8 cellular contexts compared by ENCODE assay signal in the genomic region with DNA sequence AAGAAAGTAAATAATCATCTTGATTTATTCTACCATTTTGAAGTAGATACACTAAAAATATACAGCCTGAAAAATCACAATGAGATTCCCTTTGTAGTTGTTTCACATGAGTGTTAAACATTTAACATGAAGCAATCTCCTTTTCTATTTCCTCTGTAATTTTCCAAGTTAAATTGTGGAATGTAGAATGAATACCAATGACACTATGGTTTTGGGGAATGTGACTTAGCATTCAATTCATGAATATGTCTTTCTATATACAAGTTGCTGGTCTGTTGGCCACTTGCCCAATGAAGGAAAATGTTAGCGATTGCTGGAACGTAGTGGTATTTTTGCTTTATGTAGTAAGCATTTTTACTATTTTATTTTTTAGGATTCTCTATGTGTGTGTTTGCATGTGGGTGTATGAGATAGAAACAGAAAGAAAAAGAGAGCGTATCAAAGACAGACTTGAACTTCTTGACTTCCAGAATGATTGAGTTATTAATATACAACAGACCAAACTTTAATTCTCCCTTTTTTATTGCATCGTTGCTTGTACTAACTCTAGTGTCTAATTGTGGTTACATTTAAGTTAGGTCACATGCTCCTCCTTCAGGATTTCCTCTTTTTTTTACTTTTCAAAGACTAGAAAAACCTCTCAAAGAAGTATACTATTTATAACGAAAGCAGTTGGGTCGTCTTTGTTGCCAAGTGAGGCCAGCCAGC. TPM values are rescaled to one million over a fixed set of nuclear protein-coding genes. Genes with fewer than 3 reads are reported as not detected.
DNase-seq lines count a peak whose midpoint lies in the region; ATAC-seq and TF ChIP-seq lines count a peak whose summit lies in the region.

No MANE protein-coding gene starts in this region.

- H3F3A ChIP-seq in SU-DHL-6 (ENCODE audit: insufficient read depth) = no peaks in the 10 kb centered on the region

- peak overlapping the region; percentile 2 for H3K4me2 ChIP-seq in SU-DHL-6 (ENCODE audit: low read depth, low read length, poor library complexity, severe bottlenecking)

- no peaks in the 10 kb centered on the region for H3K9me2 ChIP-seq in SU-DHL-6 (replicated peaks; ENCODE audit: insufficient read depth, low read length)

- intact Hi-C loops in right cardiac atrium (cut with DNase I) = no loop called here

- WGBS in right cardiac atrium = 22% methylated on average over 6 of the region's 6 CpGs

- no peak overlapping the region for H3K27ac ChIP-seq in SU-DHL-6 (ENCODE audit: low read depth, low read length)
- H3K27ac ChIP-seq in right cardiac atrium (ENCODE audit: low read length) = peak overlapping the region; percentile 12

- peaks cover 2% of the 10 kb centered on the region for H3K4me1 ChIP-seq in right cardiac atrium (ENCODE audit: control insufficient read depth, insufficient read depth, low read length)

- no peak for TF ChIP-seq CTCF in SU-DHL-6 (IDR thresholded peaks at IDR 0.05; ENCODE audit: insufficient read depth, low read length, poor library complexity, severe bottlenecking)

- H3K9ac ChIP-seq in SU-DHL-6 (ENCODE audit: low read length) = no peak overlapping the region

- H3K27me3 ChIP-seq in SU-DHL-6 (ENCODE audit: low read length) = no peaks in the 10 kb centered on the region
- no peaks in the 10 kb centered on the region for H3K27me3 ChIP-seq in right cardiac atrium (ENCODE audit: control insufficient read depth, insufficient read depth)

- H3K9me3 ChIP-seq in SU-DHL-6 (ENCODE audit: insufficient read depth, low read length) = no peaks in the 10 kb centered on the region
- H3K9me3 ChIP-seq in right cardiac atrium (ENCODE audit: control insufficient read depth, low read length) = no peaks in the 10 kb centered on the region

- H3K4me3 ChIP-seq in SU-DHL-6 (ENCODE audit: insufficient read depth, low read length, poor library complexity, severe bottlenecking) (no peak overlapping the region), right cardiac atrium (ENCODE audit: low read length) (peak overlapping the region; percentile 40)

- no peaks in the 10 kb centered on the region for H3K36me3 ChIP-seq in SU-DHL-6 (ENCODE audit: low read length)

- ATAC-seq in GM18519 (IDR thresholded peaks at IDR 0.05; ENCODE audit: low FRiP score, unreplicated experiment) (peak; percentile 16), HG02870 (IDR thresholded peaks at IDR 0.05; ENCODE audit: unreplicated experiment) (peak; percentile 11), right cardiac atrium (no peak), HG03095 (IDR thresholded peaks at IDR 0.05; ENCODE audit: unreplicated experiment) (no peak)

- H4K20me1 ChIP-seq in SU-DHL-6 (ENCODE audit: low read depth, low read length) = no peaks in the 10 kb centered on the region

- H3K79me2 ChIP-seq in SU-DHL-6 (ENCODE audit: insufficient read depth, low read length) = no peaks in the 10 kb centered on the region

- DNase-seq in right cardiac atrium (no peak), occipital lobe (lab: John Stamatoyannopoulos, UW) (no peak), ureter (ENCODE audit: low spot score) (no peak), NCI-H510A (lab: John Stamatoyannopoulos, UW) (no peak)

- no peak overlapping the region for H2AFZ ChIP-seq in SU-DHL-6 (ENCODE audit: low read depth, low read length, severe bottlenecking)

RNA-seq across cellular contexts. Expression of gene TGFB2, which starts 5.9 kb away (rescaled TPM):
- total RNA-seq in right cardiac atrium = 1 to 10 TPM; 1.8 to 4.6 (median 4.0) TPM
- 0.88 TPM for polyA plus RNA-seq in right cardiac atrium
- 61.8 TPM for total RNA-seq in occipital lobe
- 17.4 TPM for total RNA-seq in ureter

Comparison
In these comparisons a context has a peak if more than half of its experiments do, and no peak if none do; other contexts are left out.
1. ATAC-seq: peak in GM18519 (single experiment) and HG02870 (single experiment); none in right cardiac atrium (0 of 2) and HG03095 (single experiment).